In the genomic region with DNA sequence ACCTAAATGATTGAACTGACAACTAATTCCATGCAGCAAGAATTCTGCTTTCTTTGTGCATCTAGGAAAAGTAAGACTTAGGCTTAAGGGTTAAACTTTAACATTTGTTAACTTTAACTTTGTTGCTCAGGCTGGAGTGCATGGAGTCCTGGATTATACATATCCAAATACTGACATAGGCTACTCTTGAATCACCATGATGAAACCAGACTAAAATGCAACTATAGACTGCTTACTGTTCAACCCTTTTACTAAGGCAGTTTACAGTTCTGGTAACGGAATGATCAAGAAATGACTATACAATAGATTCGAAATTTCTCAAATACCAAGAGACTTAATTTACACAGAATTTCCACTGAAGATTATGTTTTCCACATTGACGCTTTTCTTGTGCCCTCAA, we compare ENCODE assay signal across 35 cellular contexts.
"Had no signal": no experiment of that assay in that cellular context is flagged by ENCODE, and none has a peak within 500 bp of the region (broad histone marks: within the 10 kb centered on the region; RNA-seq: fewer than 3 reads in every experiment).

No MANE protein-coding gene starts in this region.

- H3K27me3 ChIP-seq: adrenal gland, breast epithelium, cardiac muscle cell, colonic mucosa had no signal

- DNase-seq: activated B cell treated with CpG ODN at 0.5 μM for 24 hours; activated CD4-positive, alpha-beta memory T cell treated with anti-CD3 and anti-CD28 coated beads, Interleukin-2, amount 10 ng/mL, durations not matched to agents 7 days and 5 days; activated CD4-positive, alpha-beta T cell treated with anti-CD3 and anti-CD28 coated beads for 48 hours; activated CD4-positive, alpha-beta T cell treated with anti-CD3 and anti-CD28 coated beads, Interleukin-2, amount 50 U/mL, for 4 hours; activated CD8-positive, alpha-beta memory T cell treated with anti-CD3 and anti-CD28 coated beads, Interleukin-2, amount 50 U/mL, for 48 hours; activated effector memory CD4-positive, alpha-beta T cell treated with anti-CD3 and anti-CD28 coated beads, Interleukin-2, amount 50 U/mL, for 16 hours; activated naive CD4-positive, alpha-beta T cell treated with anti-CD3 and anti-CD28 coated beads for 36 hours; activated naive CD8-positive, alpha-beta T cell treated with anti-CD3 and anti-CD28 coated beads for 36 hours; activated naive CD8-positive, alpha-beta T cell treated with anti-CD3 and anti-CD28 coated beads, Interleukin-2, amount 50 U/mL, for 24 hours; activated T-cell treated with anti-CD3 and anti-CD28 coated beads for 4 hours; activated T-cell treated with anti-CD3 and anti-CD28 coated beads, Interleukin-2, amount 50 U/mL, for 4 hours; adrenal gland; amygdala; aorta; central memory CD4-positive, alpha-beta T cell; cerebellar nuclear complex; colonic mucosa; effector CD8-positive, alpha-beta T cell; foreskin fibroblast; head of caudate nucleus; T-helper 1 cell; T-helper 17 cell; T1000; WERI-Rb-1 had no signal

- H3K4me1 ChIP-seq: adrenal gland, breast epithelium, colonic mucosa had no signal

- H3K27ac ChIP-seq: adrenal gland, breast epithelium, cardiac muscle cell, colonic mucosa, WERI-Rb-1 had no signal

- FAIRE-seq: endometrium, frontal cortex had no signal

- H3K27ac Mint-ChIP-seq: activated B cell treated with CpG ODN at 0.5 μM for 24 hours; activated CD4-positive, alpha-beta memory T cell treated with anti-CD3 and anti-CD28 coated beads, Interleukin-2, amount 10 ng/mL, durations not matched to agents 7 days and 5 days; activated naive CD4-positive, alpha-beta T cell treated with anti-CD3 and anti-CD28 coated beads for 36 hours; activated naive CD4-positive, alpha-beta T cell treated with anti-CD3 and anti-CD28 coated beads, Interleukin-2, amount 50 U/mL, for 24 hours; activated naive CD8-positive, alpha-beta T cell treated with anti-CD3 and anti-CD28 coated beads for 36 hours; activated naive CD8-positive, alpha-beta T cell treated with anti-CD3 and anti-CD28 coated beads, Interleukin-2, amount 50 U/mL, for 24 hours; activated T-helper 1 cell treated with anti-CD3 and anti-CD28 coated beads, Interleukin-12 subunit alpha, Interleukin-12 subunit beta, Interleukin-2, Interleukin-4 antibody, amounts not matched to agents 30 ng/mL and 10 ng/mL and 1 ng/mL, durations not matched to agents 14 hours and 24 hours and 36 hours; activated T-helper 2 cell treated with anti-CD3 and anti-CD28 coated beads, Interferon-gamma antibody, Interleukin-2, Interleukin-4, amounts not matched to agents 10 μg/mL and 5 μg/mL and 100 μg/mL, durations not matched to agents 14 hours and 24 hours and 36 hours; brain; T-helper 17 cell; T-helper 2 cell treated with Interferon-gamma antibody and Interleukin-4, amounts not matched to agents 5 μg/mL and 100 μg/mL, for 36 hours had no signal

- H3K27me3 Mint-ChIP-seq: activated B cell treated with CpG ODN at 0.5 μM for 24 hours; activated CD4-positive, alpha-beta memory T cell treated with anti-CD3 and anti-CD28 coated beads, Interleukin-2, amount 10 ng/mL, durations not matched to agents 7 days and 5 days; activated naive CD4-positive, alpha-beta T cell treated with anti-CD3 and anti-CD28 coated beads, Interleukin-2, amount 50 U/mL, for 24 hours; activated naive CD8-positive, alpha-beta T cell treated with anti-CD3 and anti-CD28 coated beads for 36 hours; activated naive CD8-positive, alpha-beta T cell treated with anti-CD3 and anti-CD28 coated beads, Interleukin-2, amount 50 U/mL, for 24 hours; brain; T-helper 17 cell had no signal

- H3K4me3 ChIP-seq: adrenal gland, breast epithelium, cardiac muscle cell, colonic mucosa had no signal

- H3K4me3 Mint-ChIP-seq: activated B cell treated with CpG ODN at 0.5 μM for 24 hours; activated CD4-positive, alpha-beta memory T cell treated with anti-CD3 and anti-CD28 coated beads, Interleukin-2, amount 10 ng/mL, durations not matched to agents 7 days and 5 days; activated naive CD4-positive, alpha-beta T cell treated with anti-CD3 and anti-CD28 coated beads for 36 hours; activated naive CD4-positive, alpha-beta T cell treated with anti-CD3 and anti-CD28 coated beads, Interleukin-2, amount 50 U/mL, for 24 hours; activated naive CD8-positive, alpha-beta T cell treated with anti-CD3 and anti-CD28 coated beads for 36 hours; activated naive CD8-positive, alpha-beta T cell treated with anti-CD3 and anti-CD28 coated beads, Interleukin-2, amount 50 U/mL, for 24 hours; activated T-cell treated with anti-CD3 and anti-CD28 coated beads, Interleukin-2, amount 50 U/mL, for 4 hours; activated T-helper 1 cell treated with anti-CD3 and anti-CD28 coated beads, Interleukin-12 subunit alpha, Interleukin-12 subunit beta, Interleukin-2, Interleukin-4 antibody, amounts not matched to agents 30 ng/mL and 10 ng/mL and 1 ng/mL, durations not matched to agents 14 hours and 24 hours and 36 hours; brain; T-helper 17 cell; T-helper 2 cell treated with Interferon-gamma antibody and Interleukin-4, amounts not matched to agents 5 μg/mL and 100 μg/mL, for 36 hours had no signal

- H3K9me3 ChIP-seq: adrenal gland, breast epithelium, colonic mucosa had no signal

- H3K4me1 Mint-ChIP-seq: activated B cell treated with CpG ODN at 0.5 μM for 24 hours; activated CD4-positive, alpha-beta memory T cell treated with anti-CD3 and anti-CD28 coated beads, Interleukin-2, amount 10 ng/mL, durations not matched to agents 7 days and 5 days; activated naive CD4-positive, alpha-beta T cell treated with anti-CD3 and anti-CD28 coated beads, Interleukin-2, amount 50 U/mL, for 24 hours; activated naive CD8-positive, alpha-beta T cell treated with anti-CD3 and anti-CD28 coated beads for 36 hours; activated naive CD8-positive, alpha-beta T cell treated with anti-CD3 and anti-CD28 coated beads, Interleukin-2, amount 50 U/mL, for 24 hours; brain had no signal

- ATAC-seq: activated CD4-positive, CD25-positive, alpha-beta regulatory T cell treated with anti-CD3 and anti-CD28 coated beads, Interleukin-2, amount 50 U/mL, for 24 hours; activated naive CD8-positive, alpha-beta T cell treated with anti-CD3 and anti-CD28 coated beads, Interleukin-2, amount 50 U/mL, for 24 hours; activated T-cell treated with anti-CD3 and anti-CD28 coated beads, Interleukin-2, amount 50 U/mL, for 4 hours; esophagus mucosa; T-helper 17 cell had no signal

- H3K9me3 Mint-ChIP-seq: activated B cell treated with CpG ODN at 0.5 μM for 24 hours; activated CD4-positive, alpha-beta memory T cell treated with anti-CD3 and anti-CD28 coated beads, Interleukin-2, amount 10 ng/mL, durations not matched to agents 7 days and 5 days; activated naive CD4-positive, alpha-beta T cell treated with anti-CD3 and anti-CD28 coated beads for 36 hours; activated naive CD4-positive, alpha-beta T cell treated with anti-CD3 and anti-CD28 coated beads, Interleukin-2, amount 50 U/mL, for 24 hours; activated naive CD8-positive, alpha-beta T cell treated with anti-CD3 and anti-CD28 coated beads for 36 hours; activated naive CD8-positive, alpha-beta T cell treated with anti-CD3 and anti-CD28 coated beads, Interleukin-2, amount 50 U/mL, for 24 hours; activated T-cell treated with anti-CD3 and anti-CD28 coated beads, Interleukin-2, amount 50 U/mL, for 4 hours; activated T-helper 1 cell treated with anti-CD3 and anti-CD28 coated beads, Interleukin-12 subunit alpha, Interleukin-12 subunit beta, Interleukin-2, Interleukin-4 antibody, amounts not matched to agents 30 ng/mL and 10 ng/mL and 1 ng/mL, durations not matched to agents 14 hours and 24 hours and 36 hours; activated T-helper 2 cell treated with anti-CD3 and anti-CD28 coated beads, Interferon-gamma antibody, Interleukin-2, Interleukin-4, amounts not matched to agents 10 μg/mL and 5 μg/mL and 100 μg/mL, durations not matched to agents 14 hours and 24 hours and 36 hours; brain; T-helper 2 cell treated with Interferon-gamma antibody and Interleukin-4, amounts not matched to agents 5 μg/mL and 100 μg/mL, for 36 hours had no signal

- H3K36me3 ChIP-seq: adrenal gland, breast epithelium, colonic mucosa had no signal
